ENCODE assay signal across 21 cellular contexts in genomic region chrX:108285361-108285760, GRCh38.
"Had no signal": no experiment of that assay in that cellular context is flagged by ENCODE, and none has a peak within 500 bp of the region (broad histone marks: within the 10 kb centered on the region; RNA-seq: fewer than 3 reads in every experiment).

No MANE protein-coding gene starts in this region.

- H3K9ac ChIP-seq: neural progenitor cell had no signal

- DNase-seq: activated B cell treated with CpG ODN at 0.5 μM for 24 hours; activated CD4-positive, alpha-beta T cell treated with anti-CD3 and anti-CD28 coated beads for 36 hours; activated CD4-positive, alpha-beta T cell treated with anti-CD3 and anti-CD28 coated beads, Interleukin-2, amount 50 U/mL, for 4 hours; activated effector memory CD4-positive, alpha-beta T cell treated with Interleukin-2 at 50 U/mL for 16 hours; activated naive CD4-positive, alpha-beta T cell treated with anti-CD3 and anti-CD28 coated beads for 36 hours; activated naive CD8-positive, alpha-beta T cell treated with anti-CD3 and anti-CD28 coated beads, Interleukin-2, amount 10 ng/mL, durations not matched to agents 7 days and 5 days; activated T-cell treated with anti-CD3 and anti-CD28 coated beads, Interleukin-2, amount 50 U/mL, for 48 hours; amniotic stem cell; cortex of kidney; endodermal cell; naive thymus-derived CD4-positive, alpha-beta T cell; posterior cingulate gyrus; small intestine; stomach; T1000; testis had no signal

- H3K27ac ChIP-seq: neural progenitor cell, testis, vagina had no signal

- H3K27me3 ChIP-seq: neural progenitor cell, stomach, testis, vagina had no signal

- H3K4me1 ChIP-seq: neural progenitor cell, testis, vagina had no signal

- H2AFZ ChIP-seq: neural progenitor cell had no signal

- H3K36me3 ChIP-seq: neural progenitor cell, stomach, vagina had no signal

- H3K4me2 ChIP-seq: neural progenitor cell had no signal

- FAIRE-seq: small intestine had no signal

- H3K9me3 ChIP-seq: stomach, testis, vagina had no signal

- H3K4me3 ChIP-seq: lung, neural progenitor cell, stomach, testis, vagina had no signal

- ATAC-seq: activated CD4-positive, alpha-beta T cell treated with anti-CD3 and anti-CD28 coated beads for 36 hours; naive thymus-derived CD4-positive, alpha-beta T cell; sciatic nerve; stimulated activated memory B cell treated with anti-CD40 and anti-IgM and Interleukin-4, amounts not matched to agents 10 μg/mL and 1 μg/mL and 100 μg/mL, for 72 hours had no signal
